ENCODE assay signal across 21 cellular contexts in the genomic region with DNA sequence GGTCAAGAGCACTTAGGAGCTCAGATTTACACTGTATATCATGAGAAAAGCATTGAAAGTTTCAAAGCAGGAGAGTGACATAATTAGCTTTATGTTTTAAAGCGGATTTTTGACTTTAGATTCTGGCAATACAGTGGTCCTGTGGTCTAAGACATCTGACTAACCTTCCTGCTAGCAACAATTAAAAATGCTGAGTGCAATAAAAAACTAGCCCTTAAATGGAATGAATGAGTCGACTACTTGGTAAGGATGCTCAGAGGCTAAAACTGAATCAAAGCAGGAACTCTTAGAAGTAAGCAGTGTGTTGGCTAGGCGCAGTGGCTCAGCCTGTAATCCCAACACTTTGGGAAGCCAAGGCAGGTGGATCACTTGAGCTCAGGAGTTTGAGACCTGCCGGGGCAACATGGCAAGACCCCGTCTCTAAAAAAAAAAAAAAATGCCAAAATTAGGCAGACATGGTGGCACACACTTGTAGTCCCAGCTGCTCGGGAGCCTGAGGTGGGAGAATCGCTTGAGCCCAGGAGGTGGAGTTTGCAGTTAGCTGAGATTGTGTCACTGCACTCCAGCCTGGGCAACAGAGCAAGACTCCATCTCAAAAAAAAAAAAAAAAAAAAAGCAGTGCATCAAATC. TPM values are rescaled to one million over a fixed set of nuclear protein-coding genes. Genes with fewer than 3 reads are reported as not detected.
A peak's percentile ranks its signal among the peaks of the same experiment; 100 is the strongest.
DNase-seq lines count a peak whose midpoint lies in the region; ATAC-seq, FAIRE-seq and TF ChIP-seq lines count a peak whose summit lies in the region.
"Had no signal": no experiment of that assay in that cellular context is flagged by ENCODE, and none has a peak within 500 bp of the region (broad histone marks: within the 10 kb centered on the region; RNA-seq: fewer than 3 reads in every experiment).

No MANE protein-coding gene starts in this region.

- dilution Hi-C loops in keratinocyte (cut with MboI; ENCODE audit: extremely low pct_ligation_motif_present, low sequenced_read_pairs): no loop called here

- H4K20me1 ChIP-seq in keratinocyte (ENCODE audit: control insufficient read depth, extremely low read depth, insufficient read depth, low read length): no peaks in the 10 kb centered on the region

- peak overlapping the region; percentile 22; the same call in 1 of the 2 replicates for H3K4me3 Mint-ChIP-seq in HFFc6
- no peak overlapping the region for H3K4me3 Mint-ChIP-seq in activated T-helper 17 cell treated with anti-CD3 and anti-CD28 coated beads, Interleukin-2, amount 50 U/mL, for 72 hours
- H3K4me3 Mint-ChIP-seq: dendritic cell treated with granulocyte-macrophage colony-stimulating factor and Interleukin-4, amounts not matched to agents 40 ng/mL and 50 ng/mL, for 4 days had no signal

- ATAC-seq in activated T-helper 17 cell treated with anti-CD3 and anti-CD28 coated beads, Interleukin-2, amount 50 U/mL, for 72 hours (replicated peaks): peak; percentile 39
- no peak for ATAC-seq in HG03520 (IDR thresholded peaks at IDR 0.05; ENCODE audit: unreplicated experiment)

- peaks cover 5% of the 10 kb centered on the region; the same call in 1 of the 2 replicates for H3K36me3 Mint-ChIP-seq in HFFc6 (ENCODE audit: low read depth)
- no peaks in the 10 kb centered on the region for H3K36me3 Mint-ChIP-seq in activated T-helper 17 cell treated with anti-CD3 and anti-CD28 coated beads, Interleukin-2, amount 50 U/mL, for 72 hours (ENCODE audit: low read depth)

- H3K27me3 ChIP-seq in keratinocyte (ENCODE audit: control insufficient read depth, extremely low read depth, insufficient read depth, low read length): no peaks in the 10 kb centered on the region
- H3K27me3 ChIP-seq: neutrophil, right atrium auricular region had no signal

- no peak overlapping the region for H3K9ac ChIP-seq in keratinocyte (ENCODE audit: control insufficient read depth, extremely low read depth, insufficient read depth, low read length)

- H3K4me2 ChIP-seq in keratinocyte (ENCODE audit: control insufficient read depth, extremely low read depth, insufficient read depth, low read depth, low read length): no peak overlapping the region

- TF ChIP-seq CTCF in HFFc6 (IDR thresholded peaks at IDR 0.05): no peak
- TF ChIP-seq CTCF in keratinocyte (optimal IDR thresholded peaks at IDR 0.05 in 1 of 3, IDR thresholded peaks at IDR 0.05 in 1 of 3, conservative IDR thresholded peaks at IDR 0.05 in 1 of 3; ENCODE audit: extremely low read depth in 1 of 3, insufficient read depth in 2 of 3, low read length in 3 of 3): no peak

- no peaks in the 10 kb centered on the region for H3K36me3 ChIP-seq in keratinocyte (ENCODE audit: control insufficient read depth in 2 of 2, extremely low read depth in 1 of 2, insufficient read depth in 2 of 2, low read length in 2 of 2)
- H3K36me3 ChIP-seq: neutrophil, right atrium auricular region had no signal

- peaks cover 12% of the 10 kb centered on the region for H3K79me2 ChIP-seq in keratinocyte (ENCODE audit: control insufficient read depth, insufficient read depth, low read length)

- H3K27ac Mint-ChIP-seq in HFFc6: peak overlapping the region; percentile 31
- no peak overlapping the region for H3K27ac Mint-ChIP-seq in activated T-helper 17 cell treated with anti-CD3 and anti-CD28 coated beads, Interleukin-2, amount 50 U/mL, for 72 hours
- H3K27ac Mint-ChIP-seq: dendritic cell treated with granulocyte-macrophage colony-stimulating factor and Interleukin-4, amounts not matched to agents 40 ng/mL and 50 ng/mL, for 4 days had no signal

- FAIRE-seq in keratinocyte (lab: Jason Lieb, UNC): peak; percentile 17
- FAIRE-seq: G401.6, kidney, RCC 7860 had no signal

- no peak overlapping the region for H3K27ac ChIP-seq in keratinocyte (ENCODE audit: control insufficient read depth, insufficient read depth, low read length)
- H3K27ac ChIP-seq: neutrophil, right atrium auricular region, VCaP had no signal

- no peak overlapping the region for H3K4me3 ChIP-seq in keratinocyte (ENCODE audit: control insufficient read depth in 2 of 3, extremely low read depth in 1 of 3, insufficient read depth in 2 of 3, low read depth in 1 of 3, low read length in 3 of 3)
- H3K4me3 ChIP-seq: right atrium auricular region had no signal

- peaks cover 42% of the 10 kb centered on the region for H3K4me1 Mint-ChIP-seq in HFFc6 (ENCODE audit: low read depth)
- peaks cover 10% of the 10 kb centered on the region for H3K4me1 Mint-ChIP-seq in activated T-helper 17 cell treated with anti-CD3 and anti-CD28 coated beads, Interleukin-2, amount 50 U/mL, for 72 hours

- DNase-seq in AG08396 (ENCODE audit: low spot score) (peak; percentile 18), HFFc6 (peak; percentile 74), keratinocyte (ENCODE audit: low read depth, low spot score) (no peak), nucleus accumbens (lab: John Stamatoyannopoulos, UW) (no peak), NCI-H2196 treated with DMSO at 0.1 percent for 48 hours (lab: John Stamatoyannopoulos, UW; ENCODE audit: unreplicated experiment) (no peak), NCI-H774 (lab: John Stamatoyannopoulos, UW) (no peak)
- DNase-seq: activated gamma-delta T cell treated with Interleukin-2 at 50 U/mL for 16 hours, amygdala, COR-L47, erythroblast, GOT3, kidney, NCI-H526 treated with DMSO at 0.1 percent for 48 hours had no signal

- H3K9me3 ChIP-seq in keratinocyte (ENCODE audit: control insufficient read depth, low read depth, low read length): no peaks in the 10 kb centered on the region
- H3K9me3 ChIP-seq: neutrophil, right atrium auricular region had no signal

- peaks cover 3% of the 10 kb centered on the region for H3K4me1 ChIP-seq in keratinocyte (ENCODE audit: control insufficient read depth, extremely low read depth, insufficient read depth, low read length)
- H3K4me1 ChIP-seq: right atrium auricular region had no signal

- no peaks in the 10 kb centered on the region for H3K27me3 Mint-ChIP-seq in HFFc6 (ENCODE audit: insufficient read depth)
- no peaks in the 10 kb centered on the region for H3K27me3 Mint-ChIP-seq in activated T-helper 17 cell treated with anti-CD3 and anti-CD28 coated beads, Interleukin-2, amount 50 U/mL, for 72 hours
- H3K27me3 Mint-ChIP-seq: dendritic cell treated with granulocyte-macrophage colony-stimulating factor and Interleukin-4, amounts not matched to agents 40 ng/mL and 50 ng/mL, for 4 days had no signal

- H2AFZ ChIP-seq in keratinocyte (ENCODE audit: control insufficient read depth, low read length): no peak overlapping the region

- H3K9me3 Mint-ChIP-seq in HFFc6: no peaks in the 10 kb centered on the region
- H3K9me3 Mint-ChIP-seq in activated T-helper 17 cell treated with anti-CD3 and anti-CD28 coated beads, Interleukin-2, amount 50 U/mL, for 72 hours: no peaks in the 10 kb centered on the region
- H3K9me3 Mint-ChIP-seq: dendritic cell treated with granulocyte-macrophage colony-stimulating factor and Interleukin-4, amounts not matched to agents 40 ng/mL and 50 ng/mL, for 4 days had no signal

- no peaks in the 10 kb centered on the region for H3K9me1 ChIP-seq in keratinocyte (ENCODE audit: control insufficient read depth, extremely low read depth, insufficient read depth, low read length)

RNA-seq across cellular contexts. Expression of a gene that starts 18.9 kb away (rescaled TPM):
- 10 to 100 TPM; 24.5 to 36.6 (median 32.4) TPM for total RNA-seq in HFFc6 (2021; fragmentation: NEBNext Ultra II Directional; extraction: Animal tissue kit (Norgen Biotek cat#: 25700))
- total RNA-seq in activated T-helper 17 cell treated with anti-CD3 and anti-CD28 coated beads, Interleukin-2, amount 50 U/mL, for 72 hours: 10 to 100 TPM in 1 of 2 donors, 1 to 10 TPM in 1; 7.8 to 15.7 TPM
- 6.0 to 10.2 TPM (median 8.3 TPM) in 3 replicates for polyA plus RNA-seq in keratinocyte
- 16.8 TPM for polyA plus RNA-seq in keratinocyte (2011; ENCODE audit: low read depth)
- 5.2 and 5.9 TPM in 2 replicates for polyA plus RNA-seq in keratinocyte (2011; cell fraction: cytosol; rRNA removed)
- polyA plus RNA-seq in keratinocyte (2011; cell fraction: nucleus; rRNA removed): 19.6 and 20.7 TPM in 2 replicates
- polyA plus RNA-seq in keratinocyte (2012; ENCODE audit: low replicate concordance): 10.1 and 11.0 TPM in 2 replicates
- polyA minus RNA-seq in keratinocyte: 10.3 to 24.6 TPM (median 11.1 TPM) in 3 replicates
- 7.9 TPM for polyA minus RNA-seq in keratinocyte (2011; cell fraction: cytosol; rRNA and poly(A)+ RNA removed)
- polyA minus RNA-seq in keratinocyte (2011; cell fraction: nucleus; rRNA and poly(A)+ RNA removed): 22.1 and 44.3 TPM in 2 replicates

Comparison
In these comparisons a context has a peak if more than half of its experiments do, and no peak if none do; other contexts are left out.
1. DNase-seq: peak in AG08396 (single experiment) and HFFc6 (single experiment); none in keratinocyte (single experiment), nucleus accumbens (0 of 56), NCI-H2196 treated with DMSO at 0.1 percent for 48 hours (single experiment) and NCI-H774 (single experiment).